Comparison of ENCODE assay signal across 8 cellular contexts in genomic region chr12:131896080-131896810, GRCh38. TPM values are rescaled to one million over a fixed set of nuclear protein-coding genes. Genes with fewer than 3 reads are reported as not detected.
DNase-seq lines count a peak whose midpoint lies in the region; TF ChIP-seq lines count a peak whose summit lies in the region.

No MANE protein-coding gene starts in this region.

- H3K9me3 ChIP-seq in uterus, result no peaks in the 10 kb centered on the region

- H3K4me1 ChIP-seq in rectal smooth muscle tissue (ENCODE audit: control insufficient read depth, insufficient read depth, low read length), result peaks cover 9% of the 10 kb centered on the region
- H3K4me1 ChIP-seq in uterus, result peaks cover 0 to 7% of the 10 kb centered on the region in 2 donors

- intact Hi-C loops in uterus (cut with DNase I; ENCODE audit: low total_unique reads), result no loop called here

- TF ChIP-seq CTCF in astrocyte of the spinal cord (IDR thresholded peaks at IDR 0.05; ENCODE audit: low read depth, low read length), result no peak
- TF ChIP-seq CTCF in uterus (IDR thresholded peaks at IDR 0.05), result no peak

- in situ Hi-C loops in astrocyte of the spinal cord (cut with HindIII; ENCODE audit: low sequenced_read_pairs), result no loop called here

- H3K27ac ChIP-seq in rectal smooth muscle tissue (ENCODE audit: low read depth, low read length) (peak overlapping the region; percentile 100), uterus (peak overlapping the region; percentile 96 to 97)

- no peaks in the 10 kb centered on the region for H3K27me3 ChIP-seq in H7 (ENCODE audit: control insufficient read depth, insufficient read depth, low read length)
- no peaks in the 10 kb centered on the region for H3K27me3 ChIP-seq in rectal smooth muscle tissue (ENCODE audit: control insufficient read depth, insufficient read depth, low read length)
- no peaks in the 10 kb centered on the region for H3K27me3 ChIP-seq in uterus

- H3K4me3 ChIP-seq in H7 (ENCODE audit: insufficient read depth, low read depth, low read length), result peak overlapping the region; percentile 59
- H3K4me3 ChIP-seq in astrocyte of the spinal cord (ENCODE audit: low read depth, low read length), result peak overlapping the region; percentile 57
- peak overlapping the region; percentile 86 for H3K4me3 ChIP-seq in rectal smooth muscle tissue (ENCODE audit: low read length)
- H3K4me3 ChIP-seq in uterus, result peak overlapping the region; percentile 60 to 86

- H3K9ac ChIP-seq in rectal smooth muscle tissue (ENCODE audit: low read length), result peak overlapping the region; percentile 90

- peak; percentile 95 for DNase-seq in EH (ENCODE audit: low read depth)
- peak; percentile 99 for DNase-seq in H7
- DNase-seq in M059J (ENCODE audit: low read depth), result peak; percentile 88
- DNase-seq in T-helper 9 cell, result peak; percentile 48
- peak; percentile 91 for DNase-seq in astrocyte of the spinal cord (ENCODE audit: low read depth, low spot score)
- peak; percentile 74 for DNase-seq in hippocampal formation (lab: John Stamatoyannopoulos, UW)
- DNase-seq in uterus, result peak; percentile 85 to 95

- peak; percentile 96 for TF ChIP-seq POLR2A in uterus (IDR thresholded peaks at IDR 0.05)

- H3K36me3 ChIP-seq in H7 (replicated peaks; ENCODE audit: control insufficient read depth, insufficient read depth, low read length) (peaks cover 4% of the 10 kb centered on the region), rectal smooth muscle tissue (ENCODE audit: control insufficient read depth, insufficient read depth, low read length) (peaks cover 3% of the 10 kb centered on the region), uterus (no peaks in the 10 kb centered on the region)

RNA-seq across cellular contexts. Expression of gene ULK1, which starts 1.8 kb away (rescaled TPM):
- total RNA-seq in H7 (2014; rRNA removed; shearing (Covaris generic)), result 15.7 and 18.8 TPM in 2 replicates
- 4.5 and 7.5 TPM in 2 replicates for total RNA-seq in M059J (2014; rRNA removed; shearing (Covaris generic))
- total RNA-seq in uterus, result 100 to 1,000 TPM in 1 of 4 donors, 10 to 100 TPM in 3; 11.8 to 135 (median 38.8) TPM

RNA-seq across cellular contexts. Expression of gene PUS1, which starts 32.8 kb away (rescaled TPM):
- 31.1 and 36.7 TPM in 2 replicates for total RNA-seq in H7 (2014; rRNA removed; shearing (Covaris generic))
- total RNA-seq in M059J (2014; rRNA removed; shearing (Covaris generic)), result 9.3 and 10.3 TPM in 2 replicates
- total RNA-seq in uterus, result 10 to 100 TPM in 2 of 4 donors, 1 to 10 TPM in 1, under 1 TPM in 1; 0.59 to 29.2 (median 12.5) TPM

RNA-seq across cellular contexts. Expression of gene EP400, which starts 53.5 kb away (rescaled TPM):
- total RNA-seq in H7 (2014; rRNA removed; shearing (Covaris generic)), result 7.4 and 9.9 TPM in 2 replicates
- total RNA-seq in M059J (2014; rRNA removed; shearing (Covaris generic)), result 3.3 and 8.0 TPM in 2 replicates
- total RNA-seq in uterus, result 10 to 100 TPM; 11.8 to 70.6 (median 28.2) TPM

Comparison
In these comparisons a context has a peak if more than half of its experiments do, and no peak if none do; other contexts are left out.
1. Peak in every context shown above with its lines: DNase-seq, H3K4me3 ChIP-seq and H3K27ac ChIP-seq.
2. DNase-seq: peak in every context shown above with its lines; median percentile 99 in H7; 95 in EH; 91 in astrocyte of the spinal cord; 90 in uterus; 88 in M059J; 74 in hippocampal formation; 48 in T-helper 9 cell.